Comparison of ENCODE assay signal across 20 cellular contexts in the genomic region with DNA sequence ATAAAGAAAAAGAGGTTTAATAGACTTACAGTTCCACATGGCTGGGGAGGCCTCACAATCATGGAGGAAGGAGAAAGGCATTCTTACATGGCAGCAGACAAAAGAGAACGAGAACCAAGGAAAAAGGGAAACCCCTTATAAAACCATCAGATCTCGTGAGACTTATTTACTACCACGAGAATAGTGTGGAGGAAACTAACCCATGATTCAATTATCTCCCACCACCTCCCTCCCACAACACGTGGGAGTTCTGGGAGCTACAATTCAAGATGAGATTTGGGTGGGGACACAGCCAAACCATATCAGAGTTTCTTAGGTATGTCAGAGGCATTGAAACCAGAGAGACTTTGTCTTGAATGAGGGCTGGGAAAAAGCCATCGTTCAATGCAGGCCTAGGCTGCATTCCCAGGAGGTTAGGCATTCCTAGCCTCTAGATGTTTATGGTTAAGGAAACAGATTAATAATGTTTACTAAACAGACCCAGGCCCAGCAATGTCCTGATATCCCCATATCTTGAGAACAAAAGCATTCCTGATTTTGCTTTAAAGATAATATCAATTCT.
"Had no signal": no experiment of that assay in that cellular context is flagged by ENCODE, and none has a peak within 500 bp of the region (broad histone marks: within the 10 kb centered on the region; RNA-seq: fewer than 3 reads in every experiment).

No MANE protein-coding gene starts in this region.

- H3K9me3 ChIP-seq: breast epithelium had no signal

- H3K9ac ChIP-seq: KMS-11 had no signal

- H3K4me3 ChIP-seq: breast epithelium had no signal

- H3K4me1 ChIP-seq: breast epithelium had no signal

- H3K36me3 ChIP-seq: breast epithelium had no signal

- H3K4me2 ChIP-seq: KMS-11 had no signal

- ATAC-seq: activated T-cell treated with anti-CD3 and anti-CD28 coated beads, Interleukin-2, amount 50 U/mL, for 4 hours; PC-3 had no signal

- H3K27me3 ChIP-seq: breast epithelium had no signal

- H3K27ac ChIP-seq: breast epithelium, KMS-11 had no signal

- DNase-seq: activated CD4-positive, alpha-beta memory T cell treated with anti-CD3 and anti-CD28 coated beads for 36 hours; activated CD4-positive, alpha-beta T cell treated with anti-CD3 and anti-CD28 coated beads, Interleukin-2, amount 10 ng/mL, durations not matched to agents 7 days and 5 days; activated CD4-positive, CD25-positive, alpha-beta regulatory T cell; activated CD8-positive, alpha-beta memory T cell treated with anti-CD3 and anti-CD28 coated beads for 24 hours; activated effector memory CD4-positive, alpha-beta T cell treated with anti-CD3 and anti-CD28 coated beads, Interleukin-2, amount 50 U/mL, for 16 hours; activated naive CD4-positive, alpha-beta T cell treated with anti-CD3 and anti-CD28 coated beads for 36 hours; activated naive CD8-positive, alpha-beta T cell treated with anti-CD3 and anti-CD28 coated beads for 36 hours; activated T-cell treated with anti-CD3 and anti-CD28 coated beads, Interleukin-2, amount 50 U/mL, for 4 hours; caudate nucleus; NCI-H1092 treated with DMSO at 0.1 percent for 48 hours; NCI-H1417 treated with DMSO at 0.1 percent for 48 hours; NCI-H1694; NCI-H2029 treated with DMSO at 0.1 percent for 48 hours; NCI-H510A treated with DMSO at 0.1 percent for 48 hours; NCI-H69; NK-92 treated with Interleukin-12 subunit alpha and Interleukin-12 subunit beta, amount 100 ng/mL, for 24 hours; PC-3; SHP77 treated with DMSO at 0.1 percent for 48 hours had no signal
